ENCODE assay signal across 1 cellular context in genomic region chr12:120265483-120266179, GRCh38.
TF ChIP-seq lines count a peak whose summit lies in the region.

Gene PXN (minus strand): TSS chr12:120265730. CDS start chr12:120265629, 101 bp downstream.

TF ChIP-seq in HepG2, 621 proteins besides CTCF, POLR2A, EP300 and RAD21 (continued from another document and continues in another):
- TF ChIP-seq YY1 (IDR thresholded peaks at IDR 0.05; ENCODE audit: insufficient read depth, insufficient replicate concordance, low read depth, low read length) (peak; percentile 65), RBFOX2 (IDR thresholded peaks at IDR 0.05; ENCODE audit: low read depth, low read length) (peak; percentile 77), GZF1 (CRISPR knock-in tag; IDR thresholded peaks at IDR 0.05) (no peak), SAP130 (CRISPR knock-in tag; IDR thresholded peaks at IDR 0.05; ENCODE audit: low read depth) (peak; percentile 84), MATR3 (CRISPR knock-in tag; IDR thresholded peaks at IDR 0.05) (no peak), TARDBP (CRISPR knock-in tag; IDR thresholded peaks at IDR 0.05) (peak; percentile 69), MTA3 (CRISPR knock-in tag; IDR thresholded peaks at IDR 0.05) (no peak), RBM22 (optimal IDR thresholded peaks at IDR 0.05; ENCODE audit: low read length) (no peak), ZNF276 (CRISPR knock-in tag; IDR thresholded peaks at IDR 0.05; ENCODE audit: low read depth) (no peak), SP4 (CRISPR knock-in tag; IDR thresholded peaks at IDR 0.05) (peak; percentile 89), KDM2A (CRISPR knock-in tag; IDR thresholded peaks at IDR 0.05; ENCODE audit: borderline replicate concordance, low read depth) (no peak; the same call in 1 of the 2 replicates), CBX2 (IDR thresholded peaks at IDR 0.05; ENCODE audit: low read depth, low read length) (no peak), CBX2 (CRISPR knock-in tag; IDR thresholded peaks at IDR 0.05; ENCODE audit: low read depth) (no peak), NFE2L2 (IDR thresholded peaks at IDR 0.05; ENCODE audit: low read length) (no peak), THRA (CRISPR knock-in tag; IDR thresholded peaks at IDR 0.05; ENCODE audit: borderline replicate concordance) (peak; percentile 19), CENPT (CRISPR knock-in tag; IDR thresholded peaks at IDR 0.05; ENCODE audit: low read depth) (no peak), RERE (CRISPR knock-in tag; IDR thresholded peaks at IDR 0.05; ENCODE audit: low read depth) (no peak), PITX1 (CRISPR knock-in tag; IDR thresholded peaks at IDR 0.05) (no peak), ZFP90 (CRISPR knock-in tag; IDR thresholded peaks at IDR 0.05; ENCODE audit: borderline replicate concordance) (no peak), ZNF335 (CRISPR knock-in tag; IDR thresholded peaks at IDR 0.05) (peak; percentile 24; the same call in 1 of the 2 replicates), FOXA3 (CRISPR knock-in tag; IDR thresholded peaks at IDR 0.05) (no peak; the same call in 1 of the 2 replicates), ATRX (CRISPR knock-in tag; IDR thresholded peaks at IDR 0.05; ENCODE audit: borderline replicate concordance) (no peak), MZF1 (CRISPR knock-in tag; IDR thresholded peaks at IDR 0.05; ENCODE audit: borderline replicate concordance) (no peak), ZNF7 (CRISPR knock-in tag; IDR thresholded peaks at IDR 0.05) (no peak), MED13 (CRISPR knock-in tag; IDR thresholded peaks at IDR 0.05) (0 out of 2 replicates have a peak, but pooled peaks have one; percentile 27), ZSCAN30 (CRISPR knock-in tag; IDR thresholded peaks at IDR 0.05) (no peak), DDIT3 (CRISPR knock-in tag; IDR thresholded peaks at IDR 0.05) (no peak), THAP11 (CRISPR knock-in tag; IDR thresholded peaks at IDR 0.05) (peak; percentile 75), NAIF1 (CRISPR knock-in tag; IDR thresholded peaks at IDR 0.05; ENCODE audit: borderline replicate concordance) (no peak), SPEN (CRISPR knock-in tag; IDR thresholded peaks at IDR 0.05; ENCODE audit: low read depth) (peak; percentile 64), ZNF615 (CRISPR knock-in tag; IDR thresholded peaks at IDR 0.05; ENCODE audit: borderline replicate concordance) (no peak), ZNF260 (CRISPR knock-in tag; IDR thresholded peaks at IDR 0.05; ENCODE audit: borderline replicate concordance, low read depth) (no peak), KLF6 (CRISPR knock-in tag; IDR thresholded peaks at IDR 0.05) (0 out of 2 replicates have a peak, but pooled peaks have one; percentile 67), SMAD3 (CRISPR knock-in tag; IDR thresholded peaks at IDR 0.05) (peak; percentile 56; the same call in 1 of the 2 replicates), YEATS4 (CRISPR knock-in tag; IDR thresholded peaks at IDR 0.05; ENCODE audit: borderline replicate concordance) (no peak), SALL1 (CRISPR knock-in tag; IDR thresholded peaks at IDR 0.05) (peak; percentile 70), TFDP2 (CRISPR knock-in tag; IDR thresholded peaks at IDR 0.05) (no peak), ZNF382 (CRISPR knock-in tag; IDR thresholded peaks at IDR 0.05; ENCODE audit: borderline replicate concordance) (no peak), IKZF1 (IDR thresholded peaks at IDR 0.05) (no peak), MYPOP (CRISPR knock-in tag; IDR thresholded peaks at IDR 0.05) (0 out of 2 replicates have a peak, but pooled peaks have one; percentile 63), FOSL2 (CRISPR knock-in tag; IDR thresholded peaks at IDR 0.05) (peak; percentile 84), ZFY (CRISPR knock-in tag; IDR thresholded peaks at IDR 0.05) (peak; percentile 79), ARNT (IDR thresholded peaks at IDR 0.05) (no peak), ZNF362 (CRISPR knock-in tag; IDR thresholded peaks at IDR 0.05; ENCODE audit: borderline replicate concordance) (no peak), ZNF552 (CRISPR knock-in tag; IDR thresholded peaks at IDR 0.05; ENCODE audit: borderline replicate concordance) (no peak), ZBTB21 (CRISPR knock-in tag; IDR thresholded peaks at IDR 0.05) (no peak), ZNF562 (CRISPR knock-in tag; IDR thresholded peaks at IDR 0.05; ENCODE audit: borderline replicate concordance) (no peak), ZNF317 (CRISPR knock-in tag; IDR thresholded peaks at IDR 0.05) (no peak), ZIK1 (CRISPR knock-in tag; IDR thresholded peaks at IDR 0.05; ENCODE audit: borderline replicate concordance, low read depth) (peak; percentile 58; the same call in 1 of the 2 replicates), HES4 (CRISPR knock-in tag; IDR thresholded peaks at IDR 0.05; ENCODE audit: borderline replicate concordance) (0 out of 2 replicates have a peak, but pooled peaks have one; percentile 33), MXD3 (CRISPR knock-in tag; IDR thresholded peaks at IDR 0.05) (peak; percentile 25), CC2D1A (CRISPR knock-in tag; IDR thresholded peaks at IDR 0.05) (no peak), FOXO4 (CRISPR knock-in tag; conservative IDR thresholded peaks at IDR 0.05) (no peak), ERF (CRISPR knock-in tag; IDR thresholded peaks at IDR 0.05) (no peak), ZFAT (CRISPR knock-in tag; conservative IDR thresholded peaks at IDR 0.05) (no peak), ZMAT5 (CRISPR knock-in tag; IDR thresholded peaks at IDR 0.05; ENCODE audit: borderline replicate concordance, low read depth) (no peak), TRIM24 (CRISPR knock-in tag; IDR thresholded peaks at IDR 0.05) (no peak), CREB1 (IDR thresholded peaks at IDR 0.05) (no peak), CREB1 (CRISPR knock-in tag; IDR thresholded peaks at IDR 0.05) (no peak), NCOA2 (CRISPR knock-in tag; IDR thresholded peaks at IDR 0.05) (peak; percentile 32; the same call in 1 of the 2 replicates), ZBTB25 (CRISPR knock-in tag; IDR thresholded peaks at IDR 0.05) (no peak)
